ENCODE assay signal across 25 cellular contexts in genomic region chr9:130276955-130277354, GRCh38. TPM values are rescaled to one million over a fixed set of nuclear protein-coding genes. Genes with fewer than 3 reads are reported as not detected.
"Had no signal": no experiment of that assay in that cellular context is flagged by ENCODE, and none has a peak within 500 bp of the region (broad histone marks: within the 10 kb centered on the region; RNA-seq: fewer than 3 reads in every experiment).

No MANE protein-coding gene starts in this region.

- H3K27me3 ChIP-seq: breast epithelium, neural progenitor cell, right atrium auricular region, uterus had no signal

- H3K4me1 ChIP-seq: breast epithelium, neural progenitor cell, prostate gland, uterus had no signal

- DNase-seq: activated CD4-positive, alpha-beta T cell treated with anti-CD3 and anti-CD28 coated beads for 1 hour; activated CD8-positive, alpha-beta memory T cell treated with anti-CD3 and anti-CD28 coated beads for 24 hours; activated CD8-positive, alpha-beta memory T cell treated with anti-CD3 and anti-CD28 coated beads, Interleukin-2, amount 50 U/mL, for 4 hours; activated T-cell treated with anti-CD3 and anti-CD28 coated beads, Interleukin-2, amount 50 U/mL, for 24 hours; foreskin fibroblast; kidney glomerular epithelial cell; left ventricle myocardium inferior; mammary epithelial cell; stimulated activated CD4-positive, alpha-beta T cell treated with anti-CD3 and anti-CD28 coated beads, Interleukin-2, amount 100 ng/mL, for 24 hours; stimulated activated naive B cell treated with anti-CD40 and anti-IgM and Interleukin-4, amounts not matched to agents 10 μg/mL and 1 μg/mL and 100 μg/mL, for 72 hours; T-helper 9 cell; trophoblast cell; uterus had no signal

- ATAC-seq: activated naive CD4-positive, alpha-beta T cell treated with anti-CD3 and anti-CD28 coated beads, Interleukin-2, amount 50 U/mL, for 72 hours; activated T-helper 17 cell treated with anti-CD3 and anti-CD28 coated beads, Interleukin-2, amount 50 U/mL, for 72 hours; naive thymus-derived CD8-positive, alpha-beta T cell had no signal

- H3K27ac ChIP-seq: breast epithelium, coronary artery, epithelial cell of prostate, left ventricle myocardium inferior, neural progenitor cell, prostate gland, right atrium auricular region, skin epidermis, uterus had no signal

- H3K9me3 ChIP-seq: breast epithelium, left ventricle myocardium inferior, prostate gland, right atrium auricular region, uterus had no signal

- H3K4me2 ChIP-seq: neural progenitor cell had no signal

- H2AFZ ChIP-seq: neural progenitor cell had no signal

- H3K9ac ChIP-seq: neural progenitor cell had no signal

- H3K36me3 ChIP-seq: breast epithelium, left ventricle myocardium inferior, neural progenitor cell, prostate gland, right atrium auricular region, uterus had no signal

- H3K4me3 ChIP-seq: breast epithelium, coronary artery, left ventricle myocardium inferior, neural progenitor cell, prostate gland, right atrium auricular region, skin epidermis, uterus had no signal

RNA-seq across cellular contexts. Expression of gene HMCN2, which starts 11.4 kb away (rescaled TPM):
- total RNA-seq: activated naive CD4-positive, alpha-beta T cell treated with anti-CD3 and anti-CD28 coated beads, Interleukin-2, amount 50 U/mL, for 72 hours; activated T-helper 17 cell treated with anti-CD3 and anti-CD28 coated beads, Interleukin-2, amount 50 U/mL, for 72 hours; naive thymus-derived CD8-positive, alpha-beta T cell; T-helper 1 cell treated with Interleukin-12 subunit alpha and Interleukin-12 subunit beta and Interleukin-4 antibody, amounts not matched to agents 30 ng/mL and 1 ng/mL, for 36 hours had no signal
- polyA plus RNA-seq: fibroblast of lung; naive thymus-derived CD8-positive, alpha-beta T cell had no signal
